9 cellular contexts compared by ENCODE assay signal in the genomic region with DNA sequence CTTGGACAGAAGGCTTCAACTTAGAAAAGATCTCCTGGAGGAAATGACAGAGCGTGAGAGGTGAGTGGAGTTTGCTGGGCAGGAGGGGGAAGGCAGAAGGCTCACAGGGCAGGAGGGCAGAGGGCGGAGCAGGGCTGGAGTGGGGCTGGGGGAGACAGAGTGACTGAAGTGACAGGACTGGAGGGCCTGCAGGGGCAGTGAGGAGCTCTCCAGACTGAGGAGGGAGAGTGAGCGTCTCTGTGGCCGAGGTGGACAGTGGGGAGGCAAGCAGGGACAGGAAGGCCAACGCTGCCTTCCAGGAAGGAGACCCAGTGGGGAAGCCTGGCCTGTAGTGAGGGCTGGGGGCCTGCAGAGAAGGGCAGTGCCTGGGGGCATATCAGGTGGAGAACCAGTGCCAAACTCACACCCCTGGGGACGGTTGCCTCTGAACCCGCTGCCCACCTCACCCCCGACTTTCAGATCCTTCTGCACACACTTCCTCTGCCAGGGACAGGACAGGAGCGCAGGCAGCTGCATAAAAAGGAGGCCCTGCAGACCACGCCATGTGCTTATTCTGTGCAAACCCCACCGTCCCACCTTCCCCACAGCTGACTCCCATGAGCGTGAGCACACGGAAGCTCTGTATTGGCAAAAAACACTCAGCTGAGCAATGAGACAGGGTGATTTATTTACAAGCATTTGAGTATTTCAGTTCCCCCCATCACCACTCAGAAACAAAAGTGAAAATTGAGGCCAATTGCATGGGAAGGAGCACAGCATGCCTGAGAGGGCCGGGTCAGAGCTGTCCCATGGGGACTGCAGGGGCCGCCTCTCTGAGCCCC.
DNase-seq lines count a peak whose midpoint lies in the region; ATAC-seq, FAIRE-seq and TF ChIP-seq lines count a peak whose summit lies in the region.
"Had no signal": no experiment of that assay in that cellular context is flagged by ENCODE, and none has a peak within 500 bp of the region (broad histone marks: within the 10 kb centered on the region; RNA-seq: fewer than 3 reads in every experiment).

No MANE protein-coding gene starts in this region.

- FAIRE-seq in astrocyte (lab: Jason Lieb, UNC), result no peak

- POLR2A ChIA-PET in MCF 10A (lab: Yijun Ruan, JAX), result no interaction called here

- peaks cover 18% of the 10 kb centered on the region for H3K36me3 Mint-ChIP-seq in astrocyte (ENCODE audit: low read depth, unreplicated experiment)
- no peaks in the 10 kb centered on the region for H3K36me3 Mint-ChIP-seq in MCF 10A (ENCODE audit: insufficient read depth, unreplicated experiment)

- H3K4me3 Mint-ChIP-seq in astrocyte (ENCODE audit: unreplicated experiment) (no peak overlapping the region), MCF 10A (ENCODE audit: unreplicated experiment) (no peak overlapping the region)

- no peaks in the 10 kb centered on the region for H3K9me3 ChIP-seq in astrocyte (ENCODE audit: insufficient read depth, low read depth, low read length)
- H3K9me3 ChIP-seq: SJSA1 had no signal

- no peak overlapping the region for H3K4me2 ChIP-seq in astrocyte (ENCODE audit: low read length)

- H3K27ac Mint-ChIP-seq in astrocyte (ENCODE audit: unreplicated experiment) (peak overlapping the region; percentile 72), MCF 10A (ENCODE audit: low read depth, unreplicated experiment) (no peak overlapping the region)

- TF ChIP-seq CTCF in GM12865 (IDR thresholded peaks at IDR 0.05; ENCODE audit: insufficient read depth, low read depth, low read length, missing control alignments) (no peak), astrocyte (IDR thresholded peaks at IDR 0.05; ENCODE audit: insufficient read depth, low read depth, low read length) (no peak), MCF 10A (IDR thresholded peaks at IDR 0.05; ENCODE audit: unreplicated experiment) (no peak)

- ATAC-seq in GM19372 (IDR thresholded peaks at IDR 0.05; ENCODE audit: low read depth, unreplicated experiment) (peak; percentile 92), HG03039 (IDR thresholded peaks at IDR 0.05; ENCODE audit: unreplicated experiment) (peak; percentile 80)

- no peaks in the 10 kb centered on the region for H3K4me1 ChIP-seq in astrocyte (ENCODE audit: insufficient read depth, low read length)
- H3K4me1 ChIP-seq: SJSA1 had no signal

- H3K9ac ChIP-seq in astrocyte (ENCODE audit: low read length), result no peak overlapping the region

- H3K27me3 ChIP-seq in astrocyte (ENCODE audit: insufficient read depth, low read length), result no peaks in the 10 kb centered on the region
- H3K27me3 ChIP-seq: SJSA1 had no signal

- CTCF ChIA-PET in MCF 10A (lab: Yijun Ruan, JAX), result no interaction called here

- H3K9me3 Mint-ChIP-seq in astrocyte (ENCODE audit: unreplicated experiment) (peaks cover 7% of the 10 kb centered on the region), MCF 10A (ENCODE audit: unreplicated experiment) (no peaks in the 10 kb centered on the region)

- H3K27ac ChIP-seq in astrocyte (ENCODE audit: low read depth, low read length), result no peak overlapping the region
- H3K27ac ChIP-seq: SJSA1 had no signal

- no peak overlapping the region for H3K4me3 ChIP-seq in GM12865 (ENCODE audit: low read depth, low read length)
- H3K4me3 ChIP-seq in astrocyte (ENCODE audit: insufficient read depth, low read depth, low read length), result no peak overlapping the region
- H3K4me3 ChIP-seq: SJSA1 had no signal

- H3K27me3 Mint-ChIP-seq in astrocyte (ENCODE audit: low read depth, unreplicated experiment) (peaks cover 10% of the 10 kb centered on the region), MCF 10A (ENCODE audit: insufficient read depth, unreplicated experiment) (no peaks in the 10 kb centered on the region)

- peaks cover 10% of the 10 kb centered on the region for H3K4me1 Mint-ChIP-seq in astrocyte (ENCODE audit: low read depth, unreplicated experiment)
- H3K4me1 Mint-ChIP-seq in MCF 10A (ENCODE audit: insufficient read depth, unreplicated experiment), result no peaks in the 10 kb centered on the region

- H3K36me3 ChIP-seq in astrocyte (ENCODE audit: insufficient read depth, low read length), result no peaks in the 10 kb centered on the region
- H3K36me3 ChIP-seq: SJSA1 had no signal

- peak; percentile 64 for DNase-seq in GM12865 (ENCODE audit: low read depth)
- no peak for DNase-seq in astrocyte (ENCODE audit: low read depth)
- DNase-seq in NCI-H226, result no peak
- no peak for DNase-seq in NCI-H1930 (lab: John Stamatoyannopoulos, UW)
- DNase-seq in MCF 10A (ENCODE audit: unreplicated experiment), result no peak
- no peak for DNase-seq in islet precursor cell

- BruUV-seq in MCF 10A (replicated peaks; lab: Mats Ljungman, UMichigan), result no TSS peak

- H3K79me2 ChIP-seq in astrocyte (ENCODE audit: insufficient read depth, low read length), result no peaks in the 10 kb centered on the region

- H2AFZ ChIP-seq in astrocyte (ENCODE audit: low read depth, low read length), result no peak overlapping the region

- intact Hi-C loops in MCF 10A (cut with micrococcal nuclease), result no loop called here

- H4K20me1 ChIP-seq in astrocyte (ENCODE audit: insufficient read depth, low read length), result no peaks in the 10 kb centered on the region
